ENCODE assay signal across 16 cellular contexts in the genomic region with DNA sequence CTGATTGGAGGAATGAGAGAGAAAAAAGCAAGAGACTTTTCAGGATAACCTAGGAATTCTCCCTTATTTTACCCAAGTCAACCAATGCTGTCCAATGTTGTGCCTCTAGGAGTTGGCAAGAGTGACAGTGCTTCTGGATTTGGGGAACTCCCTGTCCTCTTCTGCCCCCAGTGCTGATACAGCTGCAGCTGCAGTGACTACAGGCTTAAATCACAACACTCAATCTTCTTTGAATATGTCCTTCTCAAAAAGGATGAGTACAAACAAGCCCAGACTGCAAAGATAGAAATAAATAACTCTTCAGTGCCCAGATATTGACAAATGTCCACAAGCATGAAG.
"Had no signal": no experiment of that assay in that cellular context is flagged by ENCODE, and none has a peak within 500 bp of the region (broad histone marks: within the 10 kb centered on the region; RNA-seq: fewer than 3 reads in every experiment).

No MANE protein-coding gene starts in this region.

- DNase-seq: activated CD4-positive, alpha-beta T cell treated with anti-CD3 and anti-CD28 coated beads, Interleukin-2, amount 10 ng/mL, durations not matched to agents 7 days and 5 days; activated CD4-positive, CD25-positive, alpha-beta regulatory T cell; activated CD8-positive, alpha-beta memory T cell treated with anti-CD3 and anti-CD28 coated beads for 24 hours; activated naive CD4-positive, alpha-beta T cell treated with anti-CD3 and anti-CD28 coated beads, Interleukin-2, amount 10 ng/mL, durations not matched to agents 7 days and 5 days; activated T-cell treated with anti-CD3 and anti-CD28 coated beads for 4 hours; central memory CD4-positive, alpha-beta T cell; cortex of kidney; effector CD8-positive, alpha-beta T cell; gastrocnemius medialis; hippocampal formation; psoas muscle; stimulated activated CD4-positive, alpha-beta T cell treated with anti-CD3 and anti-CD28 coated beads, Interleukin-4, amount 100 ng/mL, for 1 hour; stimulated activated CD8-positive, alpha-beta memory T cell treated with anti-CD3 and anti-CD28 coated beads, Interleukin-4, amount 100 ng/mL, for 48 hours; stimulated activated naive CD8-positive, alpha-beta T cell treated with anti-CD3 and anti-CD28 coated beads, Interleukin-15, Interleukin-2, amounts not matched to agents 100 U/mL and 50 U/mL, for 24 hours; T-helper 2 cell had no signal

- H3K9me3 ChIP-seq: gastrocnemius medialis, psoas muscle, vagina had no signal

- H3K27ac ChIP-seq: gastrocnemius medialis, psoas muscle, vagina had no signal

- H3K27me3 ChIP-seq: gastrocnemius medialis, vagina had no signal

- H3K4me1 ChIP-seq: gastrocnemius medialis, psoas muscle had no signal

- H3K36me3 ChIP-seq: gastrocnemius medialis, vagina had no signal

- H3K4me3 ChIP-seq: gastrocnemius medialis, psoas muscle, vagina had no signal

- ATAC-seq: gastrocnemius medialis; stimulated activated naive CD8-positive, alpha-beta T cell treated with anti-CD3 and anti-CD28 coated beads, Interleukin-15, Interleukin-2, amounts not matched to agents 100 U/mL and 50 U/mL, for 24 hours had no signal
